Comparison of ENCODE assay signal across 25 cellular contexts in genomic region chr4:647481-647880, GRCh38. TPM values are rescaled to one million over a fixed set of nuclear protein-coding genes. Genes with fewer than 3 reads are reported as not detected.
"Had no signal": no experiment of that assay in that cellular context is flagged by ENCODE, and none has a peak within 500 bp of the region (broad histone marks: within the 10 kb centered on the region; RNA-seq: fewer than 3 reads in every experiment).

No MANE protein-coding gene starts in this region.

- DNase-seq: activated CD4-positive, alpha-beta T cell treated with anti-CD3 and anti-CD28 coated beads for 48 hours; activated CD4-positive, alpha-beta T cell treated with anti-CD3 and anti-CD28 coated beads, Interleukin-2, amount 50 U/mL, for 4 hours; activated CD4-positive, CD25-positive, alpha-beta regulatory T cell treated with anti-CD3 and anti-CD28 coated beads, Interleukin-2, amount 50 U/mL, for 72 hours; activated CD8-positive, alpha-beta memory T cell treated with anti-CD3 and anti-CD28 coated beads, Interleukin-2, amount 50 U/mL, for 48 hours; activated CD8-positive, alpha-beta T cell treated with anti-CD3 and anti-CD28 coated beads, Interleukin-2, amount 10 ng/mL, durations not matched to agents 7 days and 5 days; activated T-cell treated with anti-CD3 and anti-CD28 coated beads, Interleukin-2, amount 50 U/mL, for 1 hour; amygdala; KG1; NCI-H1092; NCI-H1417; NCI-H1930; NCI-H2171; NCI-H2227 treated with DMSO at 0.1 percent for 48 hours; NCI-H446 treated with DMSO at 0.1 percent for 48 hours; NCI-H524 treated with DMSO at 0.1 percent for 48 hours; NCI-H748 treated with DMSO at 0.1 percent for 48 hours; SHP77; SW 1271 had no signal

- H3K4me1 ChIP-seq: SJSA1 had no signal

- H3K27ac ChIP-seq: SJSA1 had no signal

- FAIRE-seq: astrocyte had no signal

- H3K9me3 ChIP-seq: SJSA1 had no signal

- ATAC-seq: activated CD8-positive, alpha-beta T cell treated with anti-CD3 and anti-CD28 coated beads, Interleukin-2, amount 10 ng/mL, durations not matched to agents 7 days and 5 days; SK-N-SH treated with all-trans-retinoic acid at 6 μM for 48 hours; WTC11 had no signal

- H3K27me3 ChIP-seq: SJSA1 had no signal

- H3K36me3 ChIP-seq: SJSA1 had no signal

- H3K4me3 ChIP-seq: SJSA1 had no signal

RNA-seq across cellular contexts. Expression of gene PDE6B, which starts 22.1 kb away (rescaled TPM):
- total RNA-seq: M059J, OCI-LY7, RPMI7951, SJSA1 had no signal

RNA-seq across cellular contexts. Expression of gene SLC49A3, which starts 41.5 kb away (rescaled TPM):
- total RNA-seq: M059J, OCI-LY7, RPMI7951, SJSA1 had no signal
